10 cellular contexts compared by ENCODE assay signal in the genomic region with DNA sequence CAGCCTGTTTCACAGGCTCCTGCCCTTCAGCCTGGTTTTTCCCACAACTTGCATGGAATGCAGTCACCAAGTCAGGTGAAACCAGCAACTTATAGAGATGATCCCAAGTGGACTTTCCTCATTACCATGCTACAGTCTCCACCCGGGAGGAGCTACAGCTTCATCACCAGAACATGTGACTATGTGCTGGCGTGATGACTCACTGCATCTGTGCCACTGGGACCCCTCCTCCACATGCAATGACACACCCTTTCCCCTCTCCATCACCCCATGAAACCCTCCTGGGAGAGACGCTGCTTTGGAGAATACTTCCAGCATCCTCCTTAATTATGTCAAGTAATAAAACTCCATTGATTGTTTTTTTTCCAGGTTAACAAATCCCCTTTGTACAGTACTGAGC. TPM values are rescaled to one million over a fixed set of nuclear protein-coding genes. Genes with fewer than 3 reads are reported as not detected.
A peak's percentile ranks its signal among the peaks of the same experiment; 100 is the strongest.
DNase-seq lines count a peak whose midpoint lies in the region; ATAC-seq and TF ChIP-seq lines count a peak whose summit lies in the region.
"Had no signal": no experiment of that assay in that cellular context is flagged by ENCODE, and none has a peak within 500 bp of the region (broad histone marks: within the 10 kb centered on the region; RNA-seq: fewer than 3 reads in every experiment).

No MANE protein-coding gene starts in this region.

- H3K4me3 Mint-ChIP-seq in stimulated activated naive CD8-positive, alpha-beta T cell treated with anti-CD3 and anti-CD28 coated beads, Interleukin-15, amount 100 ng/mL, for 72 hours = no peak overlapping the region
- H3K4me3 Mint-ChIP-seq: activated CD4-positive, alpha-beta T cell treated with anti-CD3 and anti-CD28 coated beads, Interleukin-2, amount 10 ng/mL, durations not matched to agents 7 days and 5 days had no signal

- CTCF ChIA-PET in GM10248 (lab: Yijun Ruan, JAX) = no interaction called here

- peaks cover 60% of the 10 kb centered on the region for H3K36me3 ChIP-seq in adipocyte (ENCODE audit: control insufficient read depth, insufficient read depth, low read length, severe bottlenecking)

- H3K27ac Mint-ChIP-seq in stimulated activated naive CD8-positive, alpha-beta T cell treated with anti-CD3 and anti-CD28 coated beads, Interleukin-15, amount 100 ng/mL, for 72 hours = peak overlapping the region in 1 of 2 donors; percentile 40
- H3K27ac Mint-ChIP-seq: activated CD4-positive, alpha-beta T cell treated with anti-CD3 and anti-CD28 coated beads, Interleukin-2, amount 10 ng/mL, durations not matched to agents 7 days and 5 days had no signal

- peak; percentile 11 for DNase-seq in stimulated activated naive CD8-positive, alpha-beta T cell treated with anti-CD3 and anti-CD28 coated beads, Interleukin-15, Interleukin-2, amounts not matched to agents 100 U/mL and 50 U/mL, for 24 hours
- no peak for DNase-seq in stimulated activated naive CD8-positive, alpha-beta T cell treated with anti-CD3 and anti-CD28 coated beads, Interleukin-15, amount 100 ng/mL, for 72 hours
- DNase-seq in adipocyte (ENCODE audit: low read depth) (peak; percentile 42), iris pigment epithelial cell (ENCODE audit: low read depth) (peak; percentile 76), NCI-H524 (lab: John Stamatoyannopoulos, UW) (no peak), left lobe of liver (ENCODE audit: low spot score) (no peak), GM10248 (ENCODE audit: extremely low spot score) (no peak)
- DNase-seq: activated CD4-positive, alpha-beta T cell treated with anti-CD3 and anti-CD28 coated beads, Interleukin-2, amount 10 ng/mL, durations not matched to agents 7 days and 5 days; NCI-H1930 had no signal

- H3K27me3 Mint-ChIP-seq in stimulated activated naive CD8-positive, alpha-beta T cell treated with anti-CD3 and anti-CD28 coated beads, Interleukin-15, amount 100 ng/mL, for 72 hours = no peaks in the 10 kb centered on the region
- H3K27me3 Mint-ChIP-seq: activated CD4-positive, alpha-beta T cell treated with anti-CD3 and anti-CD28 coated beads, Interleukin-2, amount 10 ng/mL, durations not matched to agents 7 days and 5 days had no signal

- POLR2A ChIA-PET in GM10248 (lab: Yijun Ruan, JAX) = no interaction called here

- no peak overlapping the region for H3K4me3 ChIP-seq in adipocyte (ENCODE audit: low read length)

- H3K4me1 ChIP-seq in adipocyte (ENCODE audit: control insufficient read depth, insufficient read depth, low read length) = peaks cover 50% of the 10 kb centered on the region

- H3K27me3 ChIP-seq in adipocyte (replicated peaks; ENCODE audit: control insufficient read depth, insufficient read depth, low read length) = no peaks in the 10 kb centered on the region

- H3K9ac ChIP-seq in adipocyte (ENCODE audit: low read length) = no peak overlapping the region

- peak; percentile 87 for ATAC-seq in stimulated activated naive CD8-positive, alpha-beta T cell treated with anti-CD3 and anti-CD28 coated beads, Interleukin-15, Interleukin-2, amounts not matched to agents 100 U/mL and 50 U/mL, for 24 hours
- ATAC-seq in stimulated activated naive CD8-positive, alpha-beta T cell treated with anti-CD3 and anti-CD28 coated beads, Interleukin-15, amount 100 ng/mL, for 72 hours = no peak
- ATAC-seq in left lobe of liver (no peak), HG03025 (IDR thresholded peaks at IDR 0.05; ENCODE audit: low FRiP score, unreplicated experiment) (no peak)

- no peaks in the 10 kb centered on the region for H3K9me3 Mint-ChIP-seq in stimulated activated naive CD8-positive, alpha-beta T cell treated with anti-CD3 and anti-CD28 coated beads, Interleukin-15, amount 100 ng/mL, for 72 hours
- H3K9me3 Mint-ChIP-seq: activated CD4-positive, alpha-beta T cell treated with anti-CD3 and anti-CD28 coated beads, Interleukin-2, amount 10 ng/mL, durations not matched to agents 7 days and 5 days had no signal

- no peak for TF ChIP-seq CTCF in GM10248 (IDR thresholded peaks at IDR 0.05; ENCODE audit: control extremely low read depth, extremely low read depth, low read depth, missing control alignments)

- H3K9me3 ChIP-seq in adipocyte (ENCODE audit: control insufficient read depth, low read length) = no peaks in the 10 kb centered on the region

- peaks cover 12% of the 10 kb centered on the region for H3K4me1 Mint-ChIP-seq in stimulated activated naive CD8-positive, alpha-beta T cell treated with anti-CD3 and anti-CD28 coated beads, Interleukin-15, amount 100 ng/mL, for 72 hours

RNA-seq across cellular contexts. Expression of a gene that starts 17.6 kb away (rescaled TPM):
- 156 TPM for total RNA-seq in left lobe of liver

RNA-seq across cellular contexts. Expression of a gene that starts 20.7 kb away (rescaled TPM):
- total RNA-seq in left lobe of liver = not detected
- total RNA-seq: activated CD4-positive, alpha-beta T cell treated with anti-CD3 and anti-CD28 coated beads, Interleukin-2, amount 10 ng/mL, durations not matched to agents 7 days and 5 days had no signal

Comparison
In these comparisons a context has a peak if more than half of its experiments do, and no peak if none do; other contexts are left out.
1. DNase-seq: peak in stimulated activated naive CD8-positive, alpha-beta T cell treated with anti-CD3 and anti-CD28 coated beads, Interleukin-15, Interleukin-2, amounts not matched to agents 100 U/mL and 50 U/mL, for 24 hours (single experiment), adipocyte (single experiment) and iris pigment epithelial cell (single experiment); none in stimulated activated naive CD8-positive, alpha-beta T cell treated with anti-CD3 and anti-CD28 coated beads, Interleukin-15, amount 100 ng/mL, for 72 hours (0 of 2), NCI-H524 (0 of 2), left lobe of liver (single experiment) and GM10248 (single experiment).